ENCODE assay signal across 8 cellular contexts in the genomic region with DNA sequence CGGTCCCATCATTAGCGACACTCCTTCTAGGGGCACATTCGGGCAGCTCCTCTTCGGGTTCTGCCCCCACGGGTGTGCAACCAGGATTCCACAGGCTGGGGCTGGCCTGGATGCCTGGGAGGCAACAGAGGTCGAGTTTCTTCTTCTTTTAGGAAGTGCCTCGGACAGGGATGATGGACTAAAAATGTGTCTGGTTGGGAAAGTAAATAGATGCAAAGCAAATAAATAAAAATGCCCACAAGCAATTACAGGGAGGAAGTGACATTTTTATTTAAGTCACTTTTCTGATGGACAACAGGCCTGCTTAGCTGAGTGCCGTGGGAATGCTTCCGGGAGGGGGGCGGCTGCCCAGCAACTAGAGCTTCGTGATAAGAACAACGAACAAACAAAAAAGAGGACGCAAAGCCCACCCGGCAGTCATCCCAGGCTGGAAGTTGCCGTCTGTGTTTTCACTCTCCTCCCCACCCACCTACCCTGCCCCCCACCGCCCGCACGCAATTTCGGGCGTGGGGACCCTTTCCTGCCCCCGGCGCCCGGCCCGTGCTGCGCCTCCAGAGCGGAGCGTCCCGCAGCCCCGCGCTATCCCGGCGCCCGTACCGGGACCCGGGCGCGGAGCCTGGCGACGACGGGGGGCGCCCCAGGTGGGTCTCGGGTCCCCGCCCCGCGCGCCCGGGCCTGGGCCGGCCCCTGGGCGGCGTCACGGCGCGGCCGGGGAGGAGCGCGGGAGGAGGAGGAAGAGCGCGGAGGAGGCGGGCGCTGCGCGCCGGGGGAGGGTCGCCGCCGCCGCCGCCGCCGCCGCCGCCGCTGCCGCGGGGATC. TPM values are rescaled to one million over a fixed set of nuclear protein-coding genes. Genes with fewer than 3 reads are reported as not detected.
DNase-seq lines count a peak whose midpoint lies in the region; ATAC-seq and TF ChIP-seq lines count a peak whose summit lies in the region.

No MANE protein-coding gene starts in this region.

- peak; percentile 61 for ATAC-seq in GM18858 (IDR thresholded peaks at IDR 0.05; ENCODE audit: unreplicated experiment)
- peak; percentile 70 for ATAC-seq in HG03025 (IDR thresholded peaks at IDR 0.05; ENCODE audit: low FRiP score, unreplicated experiment)

- H3K9me3 ChIP-seq in esophagus (ENCODE audit: control insufficient read depth in 2 of 2, insufficient read depth in 1 of 2, low read depth in 1 of 2, low read length in 1 of 2) (no peaks in the 10 kb centered on the region), muscle layer of colon (ENCODE audit: low read length) (no peaks in the 10 kb centered on the region), thymus (ENCODE audit: control insufficient read depth) (no peaks in the 10 kb centered on the region)

- H3K4me1 ChIP-seq in esophagus (ENCODE audit: control insufficient read depth in 2 of 2, insufficient read depth in 2 of 2, low read length in 1 of 2) (peaks cover 0 to 5% of the 10 kb centered on the region in 2 donors), muscle layer of colon (ENCODE audit: insufficient read depth, low read length) (peaks cover 28% of the 10 kb centered on the region), thymus (ENCODE audit: control insufficient read depth, insufficient read depth, low read length) (peaks cover 17% of the 10 kb centered on the region)

- peak overlapping the region; percentile 91 to 93 for H3K27ac ChIP-seq in esophagus (ENCODE audit: low read depth in 2 of 2, low read length in 1 of 2)
- H3K27ac ChIP-seq in muscle layer of colon (ENCODE audit: low read depth, low read length) = peak overlapping the region; percentile 59
- H3K27ac ChIP-seq in thymus (ENCODE audit: low read depth) = peak overlapping the region; percentile 87

- DNase-seq in AG09309 (ENCODE audit: low read depth) (no peak), NCI-H69 (lab: John Stamatoyannopoulos, UW) (peak; percentile 73)
- DNase-seq in activated T-cell treated with anti-CD3 and anti-CD28 coated beads, Interleukin-2, amount 50 U/mL, for 1 hour = peak; percentile 78

- H3K36me3 ChIP-seq in esophagus (ENCODE audit: control insufficient read depth in 2 of 2, insufficient read depth in 2 of 2, low read length in 1 of 2) (peaks cover 0 to 2% of the 10 kb centered on the region in 2 donors), muscle layer of colon (ENCODE audit: insufficient read depth, low read length) (no peaks in the 10 kb centered on the region), thymus (ENCODE audit: control insufficient read depth, insufficient read depth) (peaks cover 4% of the 10 kb centered on the region)

- no peak for TF ChIP-seq CTCF in AG09309 (IDR thresholded peaks at IDR 0.05; ENCODE audit: control insufficient read depth, insufficient read depth, low read depth, low read length, missing control alignments)

- peak overlapping the region; percentile 47 for H3K4me3 ChIP-seq in AG09309 (ENCODE audit: control insufficient read depth, low read depth, low read length)
- H3K4me3 ChIP-seq in esophagus (ENCODE audit: low read depth in 1 of 2, low read length in 2 of 2) = peak overlapping the region; percentile 49 to 97
- H3K4me3 ChIP-seq in muscle layer of colon (ENCODE audit: low read depth in 1 of 2, low read length in 2 of 2) = peak overlapping the region; percentile 60 to 67
- H3K4me3 ChIP-seq in thymus (ENCODE audit: low read length) = peak overlapping the region; percentile 92

- H3K27me3 ChIP-seq in esophagus (ENCODE audit: control insufficient read depth in 1 of 2, insufficient read depth in 2 of 2, low read length in 2 of 2) = no peaks in the 10 kb centered on the region
- no peaks in the 10 kb centered on the region for H3K27me3 ChIP-seq in muscle layer of colon (ENCODE audit: control insufficient read depth in 1 of 2, insufficient read depth in 2 of 2, low read length in 2 of 2)
- no peaks in the 10 kb centered on the region for H3K27me3 ChIP-seq in thymus (ENCODE audit: control insufficient read depth, insufficient read depth)

- WGBS in esophagus, 2 donors = 2 to 3% methylated on average over 45 to 75 of the region's 75 CpGs
- WGBS in thymus = 6% methylated on average over 75 of the region's 75 CpGs

- H3K9ac ChIP-seq in muscle layer of colon (ENCODE audit: low read length) = peak overlapping the region; percentile 31

RNA-seq across cellular contexts. Expression of a gene that starts 0.4 kb away (rescaled TPM):
- 10 to 100 TPM; 55.2 to 72.3 TPM for polyA plus RNA-seq in esophagus
- 31.4 TPM for polyA plus RNA-seq in thymus
